ENCODE assay signal across 21 cellular contexts in the genomic region with DNA sequence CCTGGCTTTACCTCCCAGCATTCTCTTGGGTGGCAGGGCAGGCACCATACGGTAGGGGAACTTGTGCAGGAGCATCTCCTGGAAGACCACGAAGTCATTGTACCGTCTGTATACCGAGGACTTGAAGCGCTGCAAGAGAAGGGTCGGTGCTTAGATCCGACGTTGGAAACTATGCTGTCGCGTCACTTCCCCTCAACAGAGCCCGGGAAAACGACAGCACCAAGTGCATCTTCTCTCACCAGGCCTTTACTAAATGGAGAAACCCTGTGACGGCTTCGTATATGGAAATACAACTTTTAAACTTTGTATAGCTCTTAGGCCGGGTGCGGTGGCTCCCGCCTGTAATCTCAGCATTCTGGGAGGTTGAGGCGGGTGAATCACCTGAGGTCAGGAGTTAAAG.
"Had no signal": no experiment of that assay in that cellular context is flagged by ENCODE, and none has a peak within 500 bp of the region (broad histone marks: within the 10 kb centered on the region; RNA-seq: fewer than 3 reads in every experiment).

No MANE protein-coding gene starts in this region.

- H3K9me3 ChIP-seq: MG63, SJSA1 had no signal

- H3K4me1 ChIP-seq: SJSA1 had no signal

- FAIRE-seq: RCC 7860 had no signal

- H3K27ac ChIP-seq: SJSA1, SK-N-MC had no signal

- H3K27me3 ChIP-seq: MG63, SJSA1 had no signal

- H3K36me3 ChIP-seq: MG63 had no signal

- H3K4me3 ChIP-seq: MG63, SJSA1, SK-N-MC had no signal

- DNase-seq: Karpas-422, KBM-7, MG63, NCI-H1092, NCI-H1436, NCI-H187, NCI-H2029, NCI-H2081 treated with DMSO at 0.1 percent for 48 hours, NCI-H2171, NCI-H226, NCI-H446, NCI-H510A, NCI-H524 treated with DMSO at 0.1 percent for 48 hours, NCI-H69, NCI-H774, RPMI8226, SIG-M5, SW 1271 had no signal
